In genomic region chr7:84057576-84057975, GRCh38 we compare ENCODE assay signal across 22 cellular contexts.
"Had no signal": no experiment of that assay in that cellular context is flagged by ENCODE, and none has a peak within 500 bp of the region (broad histone marks: within the 10 kb centered on the region; RNA-seq: fewer than 3 reads in every experiment).

No MANE protein-coding gene starts in this region.

- H3K4me3 ChIP-seq: coronary artery, gastrocnemius medialis, heart right ventricle, left ventricle myocardium inferior, lower lobe of right lung, neural progenitor cell, ovary, right atrium auricular region had no signal

- H3K4me2 ChIP-seq: neural progenitor cell had no signal

- H3K4me3 Mint-ChIP-seq: endodermal cell; memory B cell; natural killer cell treated with Interleukin-12 subunit alpha and Interleukin-12 subunit beta and Interleukin-15 and Interleukin-18, amount 100 ng/mL, for 72 hours; neural progenitor cell had no signal

- H3K4me1 Mint-ChIP-seq: memory B cell had no signal

- H3K36me3 ChIP-seq: gastrocnemius medialis, heart right ventricle, left ventricle myocardium inferior, lower lobe of right lung, ovary, right atrium auricular region had no signal

- FAIRE-seq: endothelial cell of umbilical vein, kidney, small intestine had no signal

- H3K27me3 ChIP-seq: gastrocnemius medialis, heart right ventricle, neural progenitor cell, ovary, right atrium auricular region had no signal

- ATAC-seq: esophagus mucosa; gastrocnemius medialis; heart right ventricle; left cardiac atrium; lower lobe of right lung; natural killer cell treated with Interleukin-12 subunit alpha and Interleukin-12 subunit beta and Interleukin-15 and Interleukin-18, amount 100 ng/mL, for 72 hours had no signal

- DNase-seq: effector CD4-positive, alpha-beta T cell; endodermal cell; gastrocnemius medialis; heart right ventricle; kidney; left cardiac atrium; left ventricle myocardium inferior; lower lobe of right lung; midbrain; nucleus accumbens; ovary; small intestine; stimulated activated CD4-positive, alpha-beta T cell treated with anti-CD3 and anti-CD28 coated beads, Interleukin-12 subunit alpha, Interleukin-12 subunit beta, amount 100 ng/mL, for 4 hours; stimulated activated naive CD4-positive, alpha-beta T cell treated with Interleukin-2 at 50 U/mL for 16 hours; trophoblast cell had no signal

- H3K4me1 ChIP-seq: gastrocnemius medialis, heart right ventricle, left ventricle myocardium inferior, lower lobe of right lung, neural progenitor cell, right atrium auricular region had no signal

- H2AFZ ChIP-seq: neural progenitor cell had no signal

- H3K9ac ChIP-seq: neural progenitor cell had no signal

- H3K9me3 Mint-ChIP-seq: memory B cell had no signal

- H3K27ac ChIP-seq: coronary artery, gastrocnemius medialis, heart right ventricle, left ventricle myocardium inferior, lower lobe of right lung, neural progenitor cell, ovary, right atrium auricular region had no signal

- H3K36me3 Mint-ChIP-seq: memory B cell; natural killer cell treated with Interleukin-12 subunit alpha and Interleukin-12 subunit beta and Interleukin-15 and Interleukin-18, amount 100 ng/mL, for 72 hours had no signal

- H3K27ac Mint-ChIP-seq: endodermal cell; memory B cell; natural killer cell treated with Interleukin-12 subunit alpha and Interleukin-12 subunit beta and Interleukin-15 and Interleukin-18, amount 100 ng/mL, for 72 hours; neural progenitor cell had no signal

- H3K27me3 Mint-ChIP-seq: memory B cell; natural killer cell treated with Interleukin-12 subunit alpha and Interleukin-12 subunit beta and Interleukin-15 and Interleukin-18, amount 100 ng/mL, for 72 hours had no signal

- H3K9me3 ChIP-seq: gastrocnemius medialis, heart right ventricle, left ventricle myocardium inferior, lower lobe of right lung, ovary, right atrium auricular region had no signal
